In the genomic region with DNA sequence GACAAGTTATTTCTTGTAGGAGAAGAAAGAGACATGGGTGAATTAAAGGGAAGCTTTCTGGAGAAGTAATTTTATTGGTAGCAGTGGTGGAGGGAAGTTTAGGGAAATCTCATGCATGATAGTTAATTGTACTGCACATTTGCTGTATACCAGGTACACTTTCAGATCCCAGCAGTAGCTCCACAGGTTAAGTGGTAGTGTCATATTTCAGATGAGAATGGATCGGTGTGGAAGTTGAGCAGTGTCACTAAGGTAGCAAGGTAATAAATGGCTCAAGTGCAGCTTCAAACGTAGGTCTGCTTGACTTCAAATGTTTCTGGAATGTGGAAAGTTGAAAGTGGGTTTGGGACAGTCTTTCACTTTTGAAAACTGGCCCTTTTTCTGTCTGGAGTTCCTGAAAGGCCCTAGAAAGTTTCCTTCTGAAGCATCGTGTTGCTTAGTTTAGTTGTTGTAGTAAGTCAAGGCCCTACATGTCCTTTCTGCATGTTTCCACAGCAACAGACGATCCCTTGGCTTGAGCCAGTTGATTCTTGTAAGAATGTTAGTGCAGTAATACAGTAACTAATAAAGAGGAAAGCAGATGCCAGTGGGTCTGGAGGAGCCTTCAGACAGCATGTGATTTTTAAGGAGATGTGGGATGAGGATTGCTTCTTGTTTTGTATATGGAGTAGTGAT, we compare ENCODE assay signal across 13 cellular contexts. TPM values are rescaled to one million over a fixed set of nuclear protein-coding genes. Genes with fewer than 3 reads are reported as not detected.
DNase-seq lines count a peak whose midpoint lies in the region; ATAC-seq, FAIRE-seq and TF ChIP-seq lines count a peak whose summit lies in the region.
"Had no signal": no experiment of that assay in that cellular context is flagged by ENCODE, and none has a peak within 500 bp of the region (broad histone marks: within the 10 kb centered on the region; RNA-seq: fewer than 3 reads in every experiment).

No MANE protein-coding gene starts in this region.

- peak overlapping the region; percentile 77 to 86 (median 84) for H3K27ac Mint-ChIP-seq in CD4-positive, CD25-positive, alpha-beta regulatory T cell
- H3K27ac Mint-ChIP-seq in memory B cell, result peak overlapping the region; percentile 82
- no peak overlapping the region for H3K27ac Mint-ChIP-seq in activated T-helper 2 cell treated with anti-CD3 and anti-CD28 coated beads, Interferon-gamma antibody, Interleukin-2, Interleukin-4, amounts not matched to agents 10 μg/mL and 5 μg/mL and 100 μg/mL, durations not matched to agents 14 hours and 24 hours and 36 hours

- in situ Hi-C loops in astrocyte of the spinal cord (cut with HindIII; ENCODE audit: low sequenced_read_pairs), result no loop called here

- H3K27ac ChIP-seq in CD4-positive, CD25-positive, alpha-beta regulatory T cell (ENCODE audit: insufficient read depth, low read length, poor library complexity, severe bottlenecking), result no peak overlapping the region
- H3K27ac ChIP-seq: vagina had no signal

- intact Hi-C loops in activated T-helper 2 cell treated with anti-CD3 and anti-CD28 coated beads, Interferon-gamma antibody, Interleukin-2, Interleukin-4, amounts not matched to agents 10 μg/mL and 5 μg/mL and 100 μg/mL, durations not matched to agents 14 hours and 24 hours and 36 hours (cut with micrococcal nuclease), result no loop called here

- H3K27me3 ChIP-seq in CD4-positive, CD25-positive, alpha-beta regulatory T cell (ENCODE audit: control insufficient read depth, insufficient read depth, low read length), result no peaks in the 10 kb centered on the region
- H3K27me3 ChIP-seq: vagina had no signal

- H3K36me3 ChIP-seq in CD4-positive, CD25-positive, alpha-beta regulatory T cell (ENCODE audit: control insufficient read depth, insufficient read depth, low read length), result peaks cover 23% of the 10 kb centered on the region

- TF ChIP-seq POLR2A in GM12891 (IDR thresholded peaks at IDR 0.05; ENCODE audit: low read depth, low read length), result no peak

- no peak for TF ChIP-seq CTCF in astrocyte of the spinal cord (IDR thresholded peaks at IDR 0.05; ENCODE audit: low read depth, low read length)

- H3K4me1 Mint-ChIP-seq in CD4-positive, CD25-positive, alpha-beta regulatory T cell, result peaks cover 28 to 67% (median 54%) of the 10 kb centered on the region in 4 donors
- H3K4me1 Mint-ChIP-seq in memory B cell, result peaks cover 36% of the 10 kb centered on the region
- peaks cover 47% of the 10 kb centered on the region for H3K4me1 Mint-ChIP-seq in activated T-helper 2 cell treated with anti-CD3 and anti-CD28 coated beads, Interferon-gamma antibody, Interleukin-2, Interleukin-4, amounts not matched to agents 10 μg/mL and 5 μg/mL and 100 μg/mL, durations not matched to agents 14 hours and 24 hours and 36 hours (ENCODE audit: low read depth)

- peaks cover 6% of the 10 kb centered on the region for H3K27me3 Mint-ChIP-seq in CD4-positive, CD25-positive, alpha-beta regulatory T cell
- H3K27me3 Mint-ChIP-seq in memory B cell, result no peaks in the 10 kb centered on the region
- no peaks in the 10 kb centered on the region for H3K27me3 Mint-ChIP-seq in activated T-helper 2 cell treated with anti-CD3 and anti-CD28 coated beads, Interferon-gamma antibody, Interleukin-2, Interleukin-4, amounts not matched to agents 10 μg/mL and 5 μg/mL and 100 μg/mL, durations not matched to agents 14 hours and 24 hours and 36 hours (ENCODE audit: low read depth)

- H3K4me3 ChIP-seq in CD4-positive, CD25-positive, alpha-beta regulatory T cell (ENCODE audit: low read depth, low read length), result no peak overlapping the region
- H3K4me3 ChIP-seq in astrocyte of the spinal cord (ENCODE audit: low read depth, low read length), result no peak overlapping the region
- H3K4me3 ChIP-seq: vagina had no signal

- H3K4me1 ChIP-seq in CD4-positive, CD25-positive, alpha-beta regulatory T cell (ENCODE audit: control insufficient read depth, insufficient read depth, low read length, poor library complexity, severe bottlenecking), result peaks cover 47% of the 10 kb centered on the region

- H3K4me3 Mint-ChIP-seq in CD4-positive, CD25-positive, alpha-beta regulatory T cell, result peak overlapping the region; percentile 5 to 96 (median 50)
- H3K4me3 Mint-ChIP-seq in memory B cell, result no peak overlapping the region
- no peak overlapping the region for H3K4me3 Mint-ChIP-seq in activated T-helper 2 cell treated with anti-CD3 and anti-CD28 coated beads, Interferon-gamma antibody, Interleukin-2, Interleukin-4, amounts not matched to agents 10 μg/mL and 5 μg/mL and 100 μg/mL, durations not matched to agents 14 hours and 24 hours and 36 hours (ENCODE audit: low read depth)

- H3K9me3 Mint-ChIP-seq in CD4-positive, CD25-positive, alpha-beta regulatory T cell, result no peaks in the 10 kb centered on the region
- H3K9me3 Mint-ChIP-seq in memory B cell, result no peaks in the 10 kb centered on the region
- no peaks in the 10 kb centered on the region for H3K9me3 Mint-ChIP-seq in activated T-helper 2 cell treated with anti-CD3 and anti-CD28 coated beads, Interferon-gamma antibody, Interleukin-2, Interleukin-4, amounts not matched to agents 10 μg/mL and 5 μg/mL and 100 μg/mL, durations not matched to agents 14 hours and 24 hours and 36 hours

- H3K36me3 Mint-ChIP-seq in CD4-positive, CD25-positive, alpha-beta regulatory T cell, result peaks cover 15% of the 10 kb centered on the region
- peaks cover 14% of the 10 kb centered on the region for H3K36me3 Mint-ChIP-seq in memory B cell
- H3K36me3 Mint-ChIP-seq in activated T-helper 2 cell treated with anti-CD3 and anti-CD28 coated beads, Interferon-gamma antibody, Interleukin-2, Interleukin-4, amounts not matched to agents 10 μg/mL and 5 μg/mL and 100 μg/mL, durations not matched to agents 14 hours and 24 hours and 36 hours (ENCODE audit: low read depth), result peaks cover 57% of the 10 kb centered on the region

- peak; percentile 20 for FAIRE-seq in GM12891 (lab: Jason Lieb, UNC)
- FAIRE-seq: TTC549 had no signal

- ATAC-seq in CD4-positive, CD25-positive, alpha-beta regulatory T cell (ENCODE audit: low read depth in 2 of 2), result no peak
- no peak for ATAC-seq in memory B cell (ENCODE audit: low read depth)
- no peak for ATAC-seq in GM18861 (IDR thresholded peaks at IDR 0.05; ENCODE audit: unreplicated experiment)
- no peak for ATAC-seq in GM19397 (IDR thresholded peaks at IDR 0.05; ENCODE audit: unreplicated experiment)

- no peaks in the 10 kb centered on the region for H3K9me3 ChIP-seq in CD4-positive, CD25-positive, alpha-beta regulatory T cell (ENCODE audit: control insufficient read depth in 2 of 2, low read length in 2 of 2)
- H3K9me3 ChIP-seq: vagina had no signal

- DNase-seq in CD4-positive, CD25-positive, alpha-beta regulatory T cell, result no peak
- DNase-seq in GM12891 (ENCODE audit: insufficient read length, low spot score) (no peak), astrocyte of the spinal cord (ENCODE audit: low read depth, low spot score) (peak; percentile 26), memory B cell (ENCODE audit: low spot score in 2 of 2) (no peak), GM19240 (ENCODE audit: insufficient read length, low spot score) (no peak)
- no peak for DNase-seq in activated T-helper 2 cell treated with anti-CD3 and anti-CD28 coated beads, Interferon-gamma antibody, Interleukin-2, Interleukin-4, amounts not matched to agents 10 μg/mL and 5 μg/mL and 100 μg/mL, durations not matched to agents 14 hours and 24 hours and 36 hours (ENCODE audit: low spot score)
- DNase-seq: activated naive CD4-positive, alpha-beta T cell treated with anti-CD3 and anti-CD28 coated beads, Interleukin-2, amount 50 U/mL, for 16 hours; DMS53 had no signal

TF ChIP-seq in GM12891, 5 proteins besides CTCF, POLR2A, EP300 and RAD21:
- no peak for TF ChIP-seq SPI1 (IDR thresholded peaks at IDR 0.05; ENCODE audit: low read depth, low read length)
- TF ChIP-seq POU2F2 (IDR thresholded peaks at IDR 0.05; ENCODE audit: low read depth, low read length), result no peak
- TF ChIP-seq PAX5 (IDR thresholded peaks at IDR 0.05; ENCODE audit: insufficient read depth, low read length, severe bottlenecking), result no peak

RNA-seq across cellular contexts. Expression of a gene that starts 3.7 kb away (rescaled TPM):
- total RNA-seq in CD4-positive, CD25-positive, alpha-beta regulatory T cell, result 46.7 TPM
- polyA plus RNA-seq in CD4-positive, CD25-positive, alpha-beta regulatory T cell, result 100 to 1,000 TPM; 152 to 175 (median 168) TPM
- polyA plus RNA-seq in GM12891 (2012; ENCODE audit: low read depth, missing spikeins), result 161 TPM
- total RNA-seq in activated T-helper 2 cell treated with anti-CD3 and anti-CD28 coated beads, Interferon-gamma antibody, Interleukin-2, Interleukin-4, amounts not matched to agents 10 μg/mL and 5 μg/mL and 100 μg/mL, durations not matched to agents 14 hours and 24 hours and 36 hours, result 160 and 161 TPM in 2 replicates

RNA-seq across cellular contexts. Expression of a gene that starts 25.3 kb away (rescaled TPM):
- total RNA-seq in CD4-positive, CD25-positive, alpha-beta regulatory T cell, result 1.4 TPM
- under 1 TPM in 1 of 4 donors, not detected in 3; 0.38 TPM for polyA plus RNA-seq in CD4-positive, CD25-positive, alpha-beta regulatory T cell
- not detected for polyA plus RNA-seq in GM12891 (2012; ENCODE audit: low read depth, missing spikeins)
- total RNA-seq in activated T-helper 2 cell treated with anti-CD3 and anti-CD28 coated beads, Interferon-gamma antibody, Interleukin-2, Interleukin-4, amounts not matched to agents 10 μg/mL and 5 μg/mL and 100 μg/mL, durations not matched to agents 14 hours and 24 hours and 36 hours, result not detected in 2 replicates
- total RNA-seq: kidney epithelial cell, vagina had no signal

RNA-seq across cellular contexts. Expression of a gene that starts 57.9 kb away (rescaled TPM):
- total RNA-seq in CD4-positive, CD25-positive, alpha-beta regulatory T cell, result 55.7 TPM
- 100 to 1,000 TPM; 106 to 175 (median 139) TPM for polyA plus RNA-seq in CD4-positive, CD25-positive, alpha-beta regulatory T cell
- 2.3 TPM for polyA plus RNA-seq in GM12891 (2012; ENCODE audit: low read depth, missing spikeins)
- 28.8 and 30.1 TPM in 2 replicates for total RNA-seq in activated T-helper 2 cell treated with anti-CD3 and anti-CD28 coated beads, Interferon-gamma antibody, Interleukin-2, Interleukin-4, amounts not matched to agents 10 μg/mL and 5 μg/mL and 100 μg/mL, durations not matched to agents 14 hours and 24 hours and 36 hours

Comparison
In these comparisons a context has a peak if more than half of its experiments do, and no peak if none do; other contexts are left out.
1. H3K4me3 Mint-ChIP-seq: peak in CD4-positive, CD25-positive, alpha-beta regulatory T cell (4 of 4); none in memory B cell (single experiment) and activated T-helper 2 cell treated with anti-CD3 and anti-CD28 coated beads, Interferon-gamma antibody, Interleukin-2, Interleukin-4, amounts not matched to agents 10 μg/mL and 5 μg/mL and 100 μg/mL, durations not matched to agents 14 hours and 24 hours and 36 hours (single experiment).